Comparison of ENCODE assay signal across 15 cellular contexts in the genomic region with DNA sequence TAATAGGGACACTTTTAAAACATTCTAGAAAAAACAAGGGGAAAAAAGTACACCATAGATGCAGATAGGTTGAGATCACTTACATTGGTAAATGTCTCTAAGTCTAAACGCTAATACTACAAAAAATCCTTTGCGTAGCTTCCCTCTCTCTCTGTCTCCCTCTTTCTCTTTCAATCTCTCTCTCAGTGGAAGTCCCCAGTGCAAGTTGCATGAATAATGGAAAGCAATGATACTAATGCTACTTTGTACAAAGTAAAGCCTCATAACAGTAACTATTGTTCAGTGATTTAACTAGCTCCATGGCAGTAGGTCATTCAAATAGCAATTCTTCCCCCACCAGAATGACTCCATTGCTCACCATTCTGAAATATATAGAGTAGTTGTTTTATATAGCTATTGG. TPM values are rescaled to one million over a fixed set of nuclear protein-coding genes. Genes with fewer than 3 reads are reported as not detected.
DNase-seq lines count a peak whose midpoint lies in the region; ATAC-seq and TF ChIP-seq lines count a peak whose summit lies in the region.
"Had no signal": no experiment of that assay in that cellular context is flagged by ENCODE, and none has a peak within 500 bp of the region (broad histone marks: within the 10 kb centered on the region; RNA-seq: fewer than 3 reads in every experiment).

No MANE protein-coding gene starts in this region.

- TF ChIP-seq POLR2A in spleen (IDR thresholded peaks at IDR 0.05), result no peak

- H3K27ac ChIP-seq in colonic mucosa (peak overlapping the region; percentile 5), mesenchymal stem cell (ENCODE audit: low read length, poor library complexity, severe bottlenecking) (no peak overlapping the region), spleen (peak overlapping the region in 6 of 8 donors; percentile 10 to 90 (median 48))

- no peak overlapping the region for H2BK120ac ChIP-seq in mesenchymal stem cell (ENCODE audit: low read depth, low read length)

- no peak overlapping the region for H3K23ac ChIP-seq in mesenchymal stem cell (ENCODE audit: low read length in 2 of 2)

- no peak overlapping the region for H3K14ac ChIP-seq in mesenchymal stem cell (ENCODE audit: low read length in 2 of 2)

- H4K91ac ChIP-seq in mesenchymal stem cell (ENCODE audit: low read length), result no peak overlapping the region

- peaks cover 4% of the 10 kb centered on the region for H3K79me1 ChIP-seq in mesenchymal stem cell (replicated peaks; ENCODE audit: low read length, poor library complexity, severe bottlenecking)

- H3K9me3 ChIP-seq in colonic mucosa, result no peaks in the 10 kb centered on the region
- no peaks in the 10 kb centered on the region for H3K9me3 ChIP-seq in mesenchymal stem cell (ENCODE audit: control insufficient read depth, low read length)
- no peaks in the 10 kb centered on the region for H3K9me3 ChIP-seq in spleen

- intact Hi-C loops in colonic mucosa (cut with DNase I), result no loop called here
- intact Hi-C loops in spleen (cut with DNase I; ENCODE audit: low total_unique reads), result no loop called here

- H3K4me3 ChIP-seq in colonic mucosa (no peak overlapping the region), mesenchymal stem cell (ENCODE audit: insufficient read depth in 1 of 2, low read depth in 1 of 2, low read length in 2 of 2) (no peak overlapping the region), spleen (peak overlapping the region in 1 of 8 donors; percentile 63)

- no peaks in the 10 kb centered on the region for H3K27me3 ChIP-seq in colonic mucosa
- peaks cover 0 to 10% of the 10 kb centered on the region in 2 experiments for H3K27me3 ChIP-seq in mesenchymal stem cell (ENCODE audit: control insufficient read depth in 1 of 2, insufficient read depth in 1 of 2, low read length in 2 of 2)
- H3K27me3 ChIP-seq in spleen (replicated peaks in 1 of 7), result peaks cover 0 to 47% (median 17%) of the 10 kb centered on the region in 7 donors

- H3K4me1 ChIP-seq in colonic mucosa (no peaks in the 10 kb centered on the region), mesenchymal stem cell (ENCODE audit: control insufficient read depth, insufficient read depth, low read depth, low read length) (peaks cover 15% of the 10 kb centered on the region), spleen (peaks cover 0 to 25% (median 8%) of the 10 kb centered on the region in 6 donors)

- H3K36me3 ChIP-seq in colonic mucosa (no peaks in the 10 kb centered on the region), mesenchymal stem cell (ENCODE audit: control insufficient read depth in 1 of 2, insufficient read depth in 2 of 2, low read depth in 1 of 2, low read length in 2 of 2) (peaks cover 6 to 13% of the 10 kb centered on the region in 2 experiments), spleen (peaks cover 0 to 3% (median 0%) of the 10 kb centered on the region in 6 donors)

- H2BK5ac ChIP-seq in mesenchymal stem cell (ENCODE audit: low read depth, low read length, poor library complexity, severe bottlenecking), result no peak overlapping the region

- no peak overlapping the region for H3K9ac ChIP-seq in colonic mucosa (ENCODE audit: low read depth in 2 of 2, low read length in 2 of 2)
- H3K9ac ChIP-seq in mesenchymal stem cell (ENCODE audit: low read length), result peak overlapping the region; percentile 99

- H3K4ac ChIP-seq in mesenchymal stem cell (ENCODE audit: low read depth in 1 of 2, low read length in 2 of 2), result no peak overlapping the region

- no peak overlapping the region for H4K8ac ChIP-seq in mesenchymal stem cell (ENCODE audit: low read length)

- no peak overlapping the region for H2AFZ ChIP-seq in mesenchymal stem cell (ENCODE audit: low read depth, low read length)

- H3K4me2 ChIP-seq in mesenchymal stem cell (ENCODE audit: low read length, poor library complexity, severe bottlenecking), result no peak overlapping the region

- H3K18ac ChIP-seq in mesenchymal stem cell (ENCODE audit: low read depth in 1 of 2, low read length in 2 of 2), result no peak overlapping the region

- WGBS in mesenchymal stem cell, result 100% methylated on average over 2 of the region's 2 CpGs
- 55 to 79% (median 65%) methylated on average over 2 of the region's 2 CpGs for WGBS in spleen, 5 donors

- no peak overlapping the region for H2BK15ac ChIP-seq in mesenchymal stem cell (ENCODE audit: low read depth, poor library complexity, severe bottlenecking)

- ATAC-seq in HG03442 (IDR thresholded peaks at IDR 0.05; ENCODE audit: unreplicated experiment) (no peak), GM21423 (IDR thresholded peaks at IDR 0.05; ENCODE audit: unreplicated experiment) (no peak), omental fat pad (ENCODE audit: low FRiP score) (no peak)
- ATAC-seq: CD8-positive, alpha-beta T cell had no signal

- no peak overlapping the region for H2BK12ac ChIP-seq in mesenchymal stem cell (ENCODE audit: low read length in 2 of 2)

- DNase-seq in ELR (ENCODE audit: low read depth), result peak; percentile 23
- no peak for DNase-seq in colonic mucosa
- DNase-seq in mesenchymal stem cell, result no peak
- no peak for DNase-seq in spleen
- no peak for DNase-seq in DMS153 treated with DMSO at 0.1 percent for 48 hours (lab: John Stamatoyannopoulos, UW; ENCODE audit: unreplicated experiment)
- no peak for DNase-seq in omental fat pad (ENCODE audit: low spot score)
- DNase-seq: ACHN; activated CD4-positive, alpha-beta memory T cell treated with anti-CD3 and anti-CD28 coated beads, Interleukin-2, amount 10 ng/mL, durations not matched to agents 7 days and 5 days; activated naive CD8-positive, alpha-beta T cell treated with anti-CD3 and anti-CD28 coated beads, Interleukin-2, amount 10 ng/mL, durations not matched to agents 7 days and 5 days; CD8-positive, alpha-beta T cell; NCI-H1092; nucleus accumbens; trophoblast cell had no signal

- no peak for TF ChIP-seq CTCF in colonic mucosa (IDR thresholded peaks at IDR 0.05)
- no peak for TF ChIP-seq CTCF in spleen (IDR thresholded peaks at IDR 0.05 in 8 of 11, conservative IDR thresholded peaks at IDR 0.05 in 3 of 11)
- TF ChIP-seq CTCF in omental fat pad (IDR thresholded peaks at IDR 0.05), result no peak

- H2AK5ac ChIP-seq in mesenchymal stem cell (ENCODE audit: low read length, severe bottlenecking), result no peak overlapping the region

RNA-seq across cellular contexts. Expression of a gene that starts 12.8 kb away (rescaled TPM):
- total RNA-seq in colonic mucosa (10 to 100 TPM in 1 of 2 donors, 1 to 10 TPM in 1; 8.9 to 23.1 TPM), spleen (10 to 100 TPM; 23.6 to 81.4 (median 44.1) TPM), omental fat pad (10 to 100 TPM; 19.8 to 67.3 (median 46.3) TPM)
- 24.4 TPM for polyA plus RNA-seq in mesenchymal stem cell (2013, experiment 1 of 2)
- polyA plus RNA-seq in mesenchymal stem cell (2013, experiment 2 of 2), result 23.5 TPM
- polyA plus RNA-seq in spleen, result 10 to 100 TPM; 13.1 to 19.4 (median 14.1) TPM
- total RNA-seq: activated CD4-positive, alpha-beta memory T cell treated with anti-CD3 and anti-CD28 coated beads, Interleukin-2, amount 10 ng/mL, durations not matched to agents 7 days and 5 days; activated naive CD8-positive, alpha-beta T cell treated with anti-CD3 and anti-CD28 coated beads, Interleukin-2, amount 10 ng/mL, durations not matched to agents 7 days and 5 days; CD8-positive, alpha-beta T cell had no signal
